13 cellular contexts compared by ENCODE assay signal in the genomic region with DNA sequence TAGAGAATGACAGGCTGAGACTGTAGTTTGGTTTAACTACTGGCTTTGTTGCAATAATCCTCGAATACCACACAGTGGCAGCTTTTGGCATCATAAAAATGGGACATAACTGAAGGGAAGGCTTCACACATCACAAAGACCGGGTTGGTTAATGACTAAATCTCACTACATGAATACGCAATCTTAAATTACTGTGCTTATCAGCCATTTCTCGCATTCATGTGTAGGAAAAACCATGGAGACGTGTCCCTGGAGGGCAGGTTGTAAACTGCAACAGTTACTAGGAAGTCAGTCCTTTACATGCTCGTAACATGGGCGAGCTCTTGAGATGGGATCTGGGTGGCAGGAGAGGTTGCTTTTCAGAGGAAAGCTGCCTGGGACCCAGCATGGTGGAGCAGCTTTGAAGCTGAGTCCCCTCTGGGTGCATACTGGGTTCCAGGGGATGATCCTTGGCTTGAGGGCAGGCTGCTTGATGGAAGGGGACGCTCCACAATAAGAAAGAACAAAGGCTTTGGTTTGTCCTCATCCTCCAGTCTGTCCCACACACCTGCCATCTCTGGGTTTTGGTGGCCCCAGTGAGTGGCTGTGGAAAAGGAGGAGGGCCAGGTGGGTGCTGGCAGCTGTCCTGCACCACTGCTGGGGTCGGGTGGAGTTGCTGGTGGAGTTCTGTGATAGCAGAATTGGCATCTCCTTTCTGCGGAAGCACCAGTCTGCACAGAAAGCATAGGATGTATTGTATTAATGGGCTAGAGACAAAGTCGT. TPM values are rescaled to one million over a fixed set of nuclear protein-coding genes. Genes with fewer than 3 reads are reported as not detected.
A peak's percentile ranks its signal among the peaks of the same experiment; 100 is the strongest.
DNase-seq lines count a peak whose midpoint lies in the region; ATAC-seq and TF ChIP-seq lines count a peak whose summit lies in the region.
"Had no signal": no experiment of that assay in that cellular context is flagged by ENCODE, and none has a peak within 500 bp of the region (broad histone marks: within the 10 kb centered on the region; RNA-seq: fewer than 3 reads in every experiment).

No MANE protein-coding gene starts in this region.

- H3K9me2 ChIP-seq in SK-N-SH: no peaks in the 10 kb centered on the region

- TF ChIP-seq CTCF in SK-N-SH (IDR thresholded peaks at IDR 0.05): peak; percentile 22; the same call in 1 of the 2 replicates
- no peak for TF ChIP-seq CTCF in nephron (IDR thresholded peaks at IDR 0.05; ENCODE audit: unreplicated experiment in 3 of 3)

- H3K9me3 ChIP-seq in SK-N-SH: no peaks in the 10 kb centered on the region
- H3K9me3 ChIP-seq in HUES64 (ENCODE audit: insufficient read depth, low read depth, low read length): no peaks in the 10 kb centered on the region
- H3K9me3 ChIP-seq: esophagus muscularis mucosa had no signal

- H3K79me2 ChIP-seq in SK-N-SH (ENCODE audit: insufficient read depth): peaks cover 55% of the 10 kb centered on the region

- H3K4me3 Mint-ChIP-seq in activated T-helper 1 cell treated with anti-CD3 and anti-CD28 coated beads, Interleukin-12 subunit alpha, Interleukin-12 subunit beta, Interleukin-2, Interleukin-4 antibody, amounts not matched to agents 30 ng/mL and 10 ng/mL and 1 ng/mL, durations not matched to agents 14 hours and 24 hours and 36 hours: peak overlapping the region; percentile 93
- H3K4me3 Mint-ChIP-seq in nephron: peak overlapping the region; percentile 91 to 95 (median 93)

- peaks cover 22% of the 10 kb centered on the region for H4K20me1 ChIP-seq in SK-N-SH (ENCODE audit: insufficient read depth)

- WGBS in SK-N-SH (ENCODE audit: low lambda C conversion rate): 84% methylated on average over 11 of the region's 11 CpGs
- WGBS in HUES64: 91% methylated on average over 11 of the region's 11 CpGs

- peak overlapping the region; percentile 0 to 23; a peak in 2 of 4 replicates for H3K27ac ChIP-seq in SK-N-SH (ENCODE audit: low read depth in 2 of 2, low read length in 1 of 2)
- 0 out of 2 replicates have a peak overlapping the region, but pooled peaks have one; percentile 9 for H3K27ac ChIP-seq in HUES64 (ENCODE audit: low read depth, low read length)
- H3K27ac ChIP-seq: esophagus muscularis mucosa had no signal

- H3K4me3 ChIP-seq in SK-N-SH (ENCODE audit: low read depth in 2 of 2, low read length in 1 of 2) (peak overlapping the region in 1 of 2 experiments; percentile 72; a peak in 1 of 4 replicates), HUES64 (ENCODE audit: low read length) (no peak overlapping the region)

- no peaks in the 10 kb centered on the region for H3K9me3 Mint-ChIP-seq in activated T-helper 1 cell treated with anti-CD3 and anti-CD28 coated beads, Interleukin-12 subunit alpha, Interleukin-12 subunit beta, Interleukin-2, Interleukin-4 antibody, amounts not matched to agents 30 ng/mL and 10 ng/mL and 1 ng/mL, durations not matched to agents 14 hours and 24 hours and 36 hours
- no peaks in the 10 kb centered on the region for H3K9me3 Mint-ChIP-seq in nephron
- H3K9me3 Mint-ChIP-seq: stimulated activated memory B cell treated with anti-CD40 and anti-IgM and Interleukin-4, amounts not matched to agents 10 μg/mL and 1 μg/mL and 100 μg/mL, for 72 hours had no signal

- peaks cover 0 to 19% of the 10 kb centered on the region in 2 experiments; a peak in 2 of 4 replicates for H3K4me1 ChIP-seq in SK-N-SH (ENCODE audit: control insufficient read depth in 1 of 2, insufficient read depth in 2 of 2, low read depth in 1 of 2, low read length in 1 of 2)
- peaks cover 10% of the 10 kb centered on the region; the same call in 1 of the 2 replicates for H3K4me1 ChIP-seq in HUES64 (ENCODE audit: insufficient read depth, low read length)

- ATAC-seq in SK-N-SH treated with all-trans-retinoic acid at 6 μM for 48 hours (no peak), GM21423 (IDR thresholded peaks at IDR 0.05; ENCODE audit: unreplicated experiment) (no peak), GM21528 (IDR thresholded peaks at IDR 0.05; ENCODE audit: low FRiP score, unreplicated experiment) (no peak), GM18520 (IDR thresholded peaks at IDR 0.05; ENCODE audit: unreplicated experiment) (no peak)
- ATAC-seq: stimulated activated memory B cell treated with anti-CD40 and anti-IgM and Interleukin-4, amounts not matched to agents 10 μg/mL and 1 μg/mL and 100 μg/mL, for 72 hours had no signal

- peaks cover 33% of the 10 kb centered on the region for H3K36me3 Mint-ChIP-seq in activated T-helper 1 cell treated with anti-CD3 and anti-CD28 coated beads, Interleukin-12 subunit alpha, Interleukin-12 subunit beta, Interleukin-2, Interleukin-4 antibody, amounts not matched to agents 30 ng/mL and 10 ng/mL and 1 ng/mL, durations not matched to agents 14 hours and 24 hours and 36 hours (ENCODE audit: low read depth)
- H3K36me3 Mint-ChIP-seq in nephron (ENCODE audit: low read depth): peaks cover 28% of the 10 kb centered on the region

- H3K36me3 ChIP-seq in SK-N-SH (replicated peaks in 1 of 2; ENCODE audit: control insufficient read depth in 1 of 2, insufficient read depth in 2 of 2, low read length in 1 of 2): peaks cover 15 to 38% of the 10 kb centered on the region in 2 experiments
- peaks cover 34% of the 10 kb centered on the region for H3K36me3 ChIP-seq in HUES64 (ENCODE audit: insufficient read depth, low read length)

- CTCF ChIA-PET in SK-N-SH (lab: Yijun Ruan, JAX): interaction anchor here (1.0 to 1.8 kb wide), 6 partner anchors 13 to 25 kb away, joined by 3 to 10 read pairs (median 4); no protein-coding TSS in a partner anchor

- H3K4me2 ChIP-seq in SK-N-SH: no peak overlapping the region

- H3K27me3 ChIP-seq in SK-N-SH (ENCODE audit: insufficient read depth) (no peaks in the 10 kb centered on the region), HUES64 (ENCODE audit: insufficient read depth, low read length) (no peaks in the 10 kb centered on the region)
- H3K27me3 ChIP-seq: esophagus muscularis mucosa had no signal

- H3F3A ChIP-seq in SK-N-SH (replicated peaks; ENCODE audit: insufficient read depth): peaks cover 17% of the 10 kb centered on the region

- TF ChIP-seq EP300 in SK-N-SH (IDR thresholded peaks at IDR 0.05; ENCODE audit: borderline replicate concordance in 1 of 2, low read depth in 1 of 2, low read length in 1 of 2): no peak

- H3K9ac ChIP-seq in SK-N-SH (no peak overlapping the region), HUES64 (ENCODE audit: low read depth, low read length) (no peak overlapping the region)

- peaks cover 29% of the 10 kb centered on the region for H3K4me1 Mint-ChIP-seq in activated T-helper 1 cell treated with anti-CD3 and anti-CD28 coated beads, Interleukin-12 subunit alpha, Interleukin-12 subunit beta, Interleukin-2, Interleukin-4 antibody, amounts not matched to agents 30 ng/mL and 10 ng/mL and 1 ng/mL, durations not matched to agents 14 hours and 24 hours and 36 hours (ENCODE audit: low read depth)
- H3K4me1 Mint-ChIP-seq in nephron: peaks cover 32% of the 10 kb centered on the region

- no peak for DNase-seq in SK-N-SH
- no peak for DNase-seq in activated T-helper 1 cell treated with anti-CD3 and anti-CD28 coated beads, Interleukin-12 subunit alpha, Interleukin-12 subunit beta, Interleukin-2, Interleukin-4 antibody, amounts not matched to agents 30 ng/mL and 10 ng/mL and 1 ng/mL, durations not matched to agents 14 hours and 24 hours and 36 hours (ENCODE audit: low spot score)
- DNase-seq: anterior cingulate cortex, NCI-H345 had no signal

- TF ChIP-seq RAD21 in SK-N-SH (IDR thresholded peaks at IDR 0.05; ENCODE audit: low read length): no peak

- H2AFZ ChIP-seq in SK-N-SH (ENCODE audit: low read depth): no peak overlapping the region

- POLR2A ChIA-PET in SK-N-SH (lab: Yijun Ruan, JAX): interaction anchor here (3.0 kb wide), 1 partner anchor 11 kb away, joined by 12 read pairs; no protein-coding TSS in a partner anchor

- intact Hi-C loops in activated T-helper 1 cell treated with anti-CD3 and anti-CD28 coated beads, Interleukin-12 subunit alpha, Interleukin-12 subunit beta, Interleukin-2, Interleukin-4 antibody, amounts not matched to agents 30 ng/mL and 10 ng/mL and 1 ng/mL, durations not matched to agents 14 hours and 24 hours and 36 hours (cut with micrococcal nuclease): loop anchor here (5.0 to 10.0 kb wide), 4 partner anchors 226 to 538 kb away; a partner anchor contains a TSS

- H3K27ac Mint-ChIP-seq in activated T-helper 1 cell treated with anti-CD3 and anti-CD28 coated beads, Interleukin-12 subunit alpha, Interleukin-12 subunit beta, Interleukin-2, Interleukin-4 antibody, amounts not matched to agents 30 ng/mL and 10 ng/mL and 1 ng/mL, durations not matched to agents 14 hours and 24 hours and 36 hours: peak overlapping the region; percentile 63
- H3K27ac Mint-ChIP-seq in nephron: peak overlapping the region in 2 of 3 experiments; percentile 14 to 52

- no peaks in the 10 kb centered on the region for H3K27me3 Mint-ChIP-seq in activated T-helper 1 cell treated with anti-CD3 and anti-CD28 coated beads, Interleukin-12 subunit alpha, Interleukin-12 subunit beta, Interleukin-2, Interleukin-4 antibody, amounts not matched to agents 30 ng/mL and 10 ng/mL and 1 ng/mL, durations not matched to agents 14 hours and 24 hours and 36 hours (ENCODE audit: insufficient read depth)
- H3K27me3 Mint-ChIP-seq in nephron (ENCODE audit: low read depth): no peaks in the 10 kb centered on the region
- H3K27me3 Mint-ChIP-seq: stimulated activated memory B cell treated with anti-CD40 and anti-IgM and Interleukin-4, amounts not matched to agents 10 μg/mL and 1 μg/mL and 100 μg/mL, for 72 hours had no signal

RNA-seq across cellular contexts. Expression of a gene that starts 2.1 kb away (rescaled TPM):
- 11,376 and 16,625 TPM in 2 replicates for polyA plus RNA-seq in SK-N-SH (2012; rRNA removed)
- 13,224 and 13,754 TPM in 2 replicates for polyA plus RNA-seq in SK-N-SH (2012; cell fraction: cytosol; rRNA removed)
- 2,698 and 3,651 TPM in 2 replicates for polyA plus RNA-seq in SK-N-SH (2012; cell fraction: nucleus; rRNA removed)
- polyA plus RNA-seq in HUES64 (2013, experiment 1 of 2): 1,380 TPM
- 1,333 TPM for polyA plus RNA-seq in HUES64 (2013, experiment 2 of 2)
- 1,907 and 1,920 TPM in 2 replicates for total RNA-seq in activated T-helper 1 cell treated with anti-CD3 and anti-CD28 coated beads, Interleukin-12 subunit alpha, Interleukin-12 subunit beta, Interleukin-2, Interleukin-4 antibody, amounts not matched to agents 30 ng/mL and 10 ng/mL and 1 ng/mL, durations not matched to agents 14 hours and 24 hours and 36 hours

RNA-seq across cellular contexts. Expression of a gene that starts 18.1 kb away (rescaled TPM):
- 4.2 and 4.8 TPM in 2 replicates for polyA plus RNA-seq in SK-N-SH (2012; rRNA removed)
- polyA plus RNA-seq in SK-N-SH (2012; cell fraction: cytosol; rRNA removed): 2.8 and 4.3 TPM in 2 replicates
- 6.6 and 7.6 TPM in 2 replicates for polyA plus RNA-seq in SK-N-SH (2012; cell fraction: nucleus; rRNA removed)
- polyA plus RNA-seq in HUES64 (2013, experiment 1 of 2): 8.8 TPM
- 9.9 TPM for polyA plus RNA-seq in HUES64 (2013, experiment 2 of 2)
- total RNA-seq in activated T-helper 1 cell treated with anti-CD3 and anti-CD28 coated beads, Interleukin-12 subunit alpha, Interleukin-12 subunit beta, Interleukin-2, Interleukin-4 antibody, amounts not matched to agents 30 ng/mL and 10 ng/mL and 1 ng/mL, durations not matched to agents 14 hours and 24 hours and 36 hours: 12.9 and 15.7 TPM in 2 replicates

RNA-seq across cellular contexts. Expression of a gene that starts 21.9 kb away (rescaled TPM):
- 16.1 and 27.2 TPM in 2 replicates for polyA plus RNA-seq in SK-N-SH (2012; rRNA removed)
- polyA plus RNA-seq in SK-N-SH (2012; cell fraction: cytosol; rRNA removed): 9.9 and 17.8 TPM in 2 replicates
- 127 and 252 TPM in 2 replicates for polyA plus RNA-seq in SK-N-SH (2012; cell fraction: nucleus; rRNA removed)
- 53.2 TPM for polyA plus RNA-seq in HUES64 (2013, experiment 1 of 2)
- 64.5 TPM for polyA plus RNA-seq in HUES64 (2013, experiment 2 of 2)
- 0.83 and 1.2 TPM in 2 replicates for total RNA-seq in activated T-helper 1 cell treated with anti-CD3 and anti-CD28 coated beads, Interleukin-12 subunit alpha, Interleukin-12 subunit beta, Interleukin-2, Interleukin-4 antibody, amounts not matched to agents 30 ng/mL and 10 ng/mL and 1 ng/mL, durations not matched to agents 14 hours and 24 hours and 36 hours

RNA-seq across cellular contexts. Expression of a gene that starts 38.3 kb away (rescaled TPM):
- polyA plus RNA-seq in SK-N-SH (2012; rRNA removed): not detected in 2 replicates
- polyA plus RNA-seq in SK-N-SH (2012; cell fraction: cytosol; rRNA removed): 0.01 TPM in 1 of 2 replicates, not detected in the other
- polyA plus RNA-seq in SK-N-SH (2012; cell fraction: nucleus; rRNA removed): not detected in 2 replicates
- polyA plus RNA-seq in HUES64 (2013, experiment 1 of 2): 0.10 TPM
- polyA plus RNA-seq in HUES64 (2013, experiment 2 of 2): 0.25 TPM
- total RNA-seq in activated T-helper 1 cell treated with anti-CD3 and anti-CD28 coated beads, Interleukin-12 subunit alpha, Interleukin-12 subunit beta, Interleukin-2, Interleukin-4 antibody, amounts not matched to agents 30 ng/mL and 10 ng/mL and 1 ng/mL, durations not matched to agents 14 hours and 24 hours and 36 hours: not detected in 2 replicates
- total RNA-seq: esophagus muscularis mucosa, skeletal muscle tissue had no signal
